ENCODE assay signal across 27 cellular contexts in genomic region chrX:18290200-18290599, GRCh38.
DNase-seq lines count a peak whose midpoint lies in the region; ATAC-seq and TF ChIP-seq lines count a peak whose summit lies in the region.
"Had no signal": no experiment of that assay in that cellular context is flagged by ENCODE, and none has a peak within 500 bp of the region (broad histone marks: within the 10 kb centered on the region; RNA-seq: fewer than 3 reads in every experiment).

No MANE protein-coding gene starts in this region.

- no peaks in the 10 kb centered on the region for H3K79me1 ChIP-seq in neuronal stem cell (ENCODE audit: low read depth, low read length)

- H3K14ac ChIP-seq in neuronal stem cell (ENCODE audit: low read length), result no peak overlapping the region

- DNase-seq in HAP-1 (ENCODE audit: low spot score in 2 of 2) (peak; percentile 45 to 55), WTC11 (ENCODE audit: low spot score) (no peak), fibroblast of the aortic adventitia (ENCODE audit: low read depth) (peak; percentile 30), neuronal stem cell (ENCODE audit: low spot score) (peak; percentile 6), cerebellar cortex (ENCODE audit: low spot score) (no peak), NCI-H774 (lab: John Stamatoyannopoulos, UW) (no peak), lower lobe of right lung (no peak)
- no peak for DNase-seq in stimulated activated naive CD4-positive, alpha-beta T cell (lab: John Stamatoyannopoulos, UW)
- DNase-seq: activated CD4-positive, CD25-positive, alpha-beta regulatory T cell treated with anti-CD3 and anti-CD28 coated beads, Interleukin-2, amount 50 U/mL, for 72 hours; activated gamma-delta T cell treated with Interleukin-2 at 50 U/mL for 16 hours; activated T-cell treated with anti-CD3 and anti-CD28 coated beads, Interleukin-2, amount 50 U/mL, for 1 hour; C1 segment of cervical spinal cord; immature natural killer cell; IMR-90; left ventricle myocardium inferior; midbrain; natural killer cell; NCI-H1092; NCI-H2081; Peyer's patch; sigmoid colon; stimulated activated CD4-positive, alpha-beta T cell treated with anti-CD3 and anti-CD28 coated beads, Interleukin-15, amount 100 ng/mL, for 24 hours; stimulated activated naive CD8-positive, alpha-beta T cell treated with anti-CD3 and anti-CD28 coated beads, Interleukin-15, amount 100 ng/mL, for 72 hours; T-helper 1 cell; thyroid gland had no signal

- TF ChIP-seq CTCF in WTC11 (IDR thresholded peaks at IDR 0.05), result no peak
- TF ChIP-seq CTCF in fibroblast of the aortic adventitia (IDR thresholded peaks at IDR 0.05; ENCODE audit: insufficient read depth, low read length), result no peak
- TF ChIP-seq CTCF in lower lobe of right lung (IDR thresholded peaks at IDR 0.05), result no peak

- H3K9ac ChIP-seq in neuronal stem cell (ENCODE audit: low read depth, low read length, poor library complexity), result no peak overlapping the region

- H3K36me3 ChIP-seq in HAP-1 (replicated peaks) (no peaks in the 10 kb centered on the region), neuronal stem cell (replicated peaks in 1 of 2; ENCODE audit: control insufficient read depth in 2 of 2, insufficient read depth in 2 of 2, low read length in 2 of 2) (no peaks in the 10 kb centered on the region), lower lobe of right lung (no peaks in the 10 kb centered on the region)
- H3K36me3 ChIP-seq: breast epithelium, left ventricle myocardium inferior, Peyer's patch, sigmoid colon, SJSA1, thyroid gland had no signal

- no peak overlapping the region for H2BK120ac ChIP-seq in neuronal stem cell (ENCODE audit: low read depth, low read length)

- H2AK5ac ChIP-seq in neuronal stem cell (ENCODE audit: low read depth, low read length), result no peak overlapping the region

- peaks cover 38% of the 10 kb centered on the region for H3K4me1 Mint-ChIP-seq in WTC11
- H3K4me1 Mint-ChIP-seq: immature natural killer cell; natural killer cell; stimulated activated naive CD8-positive, alpha-beta T cell treated with anti-CD3 and anti-CD28 coated beads, Interleukin-15, amount 100 ng/mL, for 72 hours had no signal

- no peak overlapping the region for H4K91ac ChIP-seq in neuronal stem cell (ENCODE audit: low read depth, low read length, poor library complexity)

- no peak overlapping the region for H2BK15ac ChIP-seq in neuronal stem cell (ENCODE audit: low read length)

- ATAC-seq in WTC11 (peak; percentile 70), lower lobe of right lung (no peak)
- ATAC-seq: natural killer cell; stimulated activated naive CD8-positive, alpha-beta T cell treated with anti-CD3 and anti-CD28 coated beads, Interleukin-15, amount 100 ng/mL, for 72 hours had no signal

- H3K9me3 ChIP-seq in HAP-1 (no peaks in the 10 kb centered on the region), neuronal stem cell (replicated peaks in 1 of 2; ENCODE audit: control insufficient read depth in 2 of 2, insufficient read depth in 1 of 2, low read depth in 1 of 2, low read length in 2 of 2) (no peaks in the 10 kb centered on the region), lower lobe of right lung (no peaks in the 10 kb centered on the region)
- H3K9me3 ChIP-seq: left ventricle myocardium inferior, Peyer's patch, sigmoid colon, SJSA1, thyroid gland had no signal

- WGBS in neuronal stem cell (ENCODE audit: extremely low coverage in 2 of 2, insufficient read length in 2 of 2, insufficient replicate concordance in 1 of 2), 2 donors, result no CpG with 5 or more reads among the region's 4 CpGs

- no peak overlapping the region for H3K23ac ChIP-seq in neuronal stem cell (ENCODE audit: low read depth, low read length, poor library complexity)

- in situ Hi-C loops in HAP-1 (cut with MboI; ENCODE audit: low sequenced_read_pairs), result no loop called here

- no peak overlapping the region for H4K8ac ChIP-seq in neuronal stem cell (ENCODE audit: low read depth, low read length)

- H2BK5ac ChIP-seq in neuronal stem cell (ENCODE audit: low read length), result no peak overlapping the region

- no peak overlapping the region for H3K27ac Mint-ChIP-seq in WTC11
- H3K27ac Mint-ChIP-seq: immature natural killer cell; natural killer cell; stimulated activated naive CD8-positive, alpha-beta T cell treated with anti-CD3 and anti-CD28 coated beads, Interleukin-15, amount 100 ng/mL, for 72 hours had no signal

- no peak overlapping the region for H3K4ac ChIP-seq in neuronal stem cell (ENCODE audit: low read length)

- H2AFZ ChIP-seq in neuronal stem cell (ENCODE audit: low read length), result no peak overlapping the region

- CTCF ChIA-PET in WTC11 (lab: Charles Lee), result no interaction called here

- H3K27me3 Mint-ChIP-seq in WTC11 (ENCODE audit: low read depth), result no peaks in the 10 kb centered on the region
- H3K27me3 Mint-ChIP-seq: stimulated activated naive CD8-positive, alpha-beta T cell treated with anti-CD3 and anti-CD28 coated beads, Interleukin-15, amount 100 ng/mL, for 72 hours had no signal

- POLR2A ChIA-PET in WTC11 (lab: Charles Lee), result no interaction called here

- H3K36me3 Mint-ChIP-seq in WTC11, result no peaks in the 10 kb centered on the region
- H3K36me3 Mint-ChIP-seq: immature natural killer cell, natural killer cell had no signal

- H3K9me3 Mint-ChIP-seq in WTC11, result no peaks in the 10 kb centered on the region
- H3K9me3 Mint-ChIP-seq: natural killer cell had no signal

- peaks cover 52% of the 10 kb centered on the region for H3K4me1 ChIP-seq in HAP-1
- peaks cover 0 to 5% of the 10 kb centered on the region in 2 donors for H3K4me1 ChIP-seq in neuronal stem cell (ENCODE audit: control insufficient read depth in 2 of 2, insufficient read depth in 1 of 2, low read depth in 1 of 2, low read length in 2 of 2)
- no peaks in the 10 kb centered on the region for H3K4me1 ChIP-seq in lower lobe of right lung
- H3K4me1 ChIP-seq: breast epithelium, left ventricle myocardium inferior, Peyer's patch, sigmoid colon, SJSA1, thyroid gland had no signal

- H3K4me2 ChIP-seq in neuronal stem cell (ENCODE audit: insufficient read depth, low read length, poor library complexity, severe bottlenecking), result peak overlapping the region; percentile 18

- H3K18ac ChIP-seq in neuronal stem cell (ENCODE audit: low read length), result no peak overlapping the region

- no peak overlapping the region for H3K4me3 Mint-ChIP-seq in WTC11
- H3K4me3 Mint-ChIP-seq: immature natural killer cell; natural killer cell; stimulated activated naive CD8-positive, alpha-beta T cell treated with anti-CD3 and anti-CD28 coated beads, Interleukin-15, amount 100 ng/mL, for 72 hours had no signal

- H3K27me3 ChIP-seq in HAP-1 (ENCODE audit: low read depth) (no peaks in the 10 kb centered on the region), neuronal stem cell (ENCODE audit: control insufficient read depth in 3 of 3, insufficient read depth in 3 of 3, low read depth in 1 of 3, low read length in 3 of 3) (no peaks in the 10 kb centered on the region), lower lobe of right lung (ENCODE audit: low read depth) (no peaks in the 10 kb centered on the region)
- H3K27me3 ChIP-seq: Peyer's patch, sigmoid colon, SJSA1, thyroid gland had no signal

- H3K4me3 ChIP-seq in HAP-1, result no peak overlapping the region
- H3K4me3 ChIP-seq in fibroblast of the aortic adventitia (ENCODE audit: low read depth, low read length), result no peak overlapping the region
- no peak overlapping the region for H3K4me3 ChIP-seq in neuronal stem cell (ENCODE audit: low read length in 2 of 2)
- no peak overlapping the region for H3K4me3 ChIP-seq in lower lobe of right lung
- H3K4me3 ChIP-seq: breast epithelium, left ventricle myocardium inferior, Peyer's patch, sigmoid colon, SJSA1, thyroid gland had no signal

- no peak overlapping the region for H3K27ac ChIP-seq in neuronal stem cell (replicated peaks; ENCODE audit: low read length)
- no peak overlapping the region for H3K27ac ChIP-seq in lower lobe of right lung
- H3K27ac ChIP-seq: breast epithelium, left ventricle myocardium inferior, Peyer's patch, sigmoid colon, SJSA1, thyroid gland had no signal

- intact Hi-C loops in lower lobe of right lung (cut with DNase I), result no loop called here

- no peak overlapping the region for H2BK12ac ChIP-seq in neuronal stem cell (ENCODE audit: low read length)

TF ChIP-seq in WTC11, 78 proteins besides CTCF, POLR2A, EP300 and RAD21 (continues in another document):
- TF ChIP-seq GABPB1 (CRISPR knock-in tag; IDR thresholded peaks at IDR 0.05) (no peak), RORB (CRISPR knock-in tag; IDR thresholded peaks at IDR 0.05) (no peak), E2F5 (CRISPR knock-in tag; IDR thresholded peaks at IDR 0.05) (no peak), ZNF263 (CRISPR knock-in tag; IDR thresholded peaks at IDR 0.05; ENCODE audit: low read depth) (no peak), IRF2 (CRISPR knock-in tag; IDR thresholded peaks at IDR 0.05; ENCODE audit: borderline replicate concordance, low read depth) (no peak), CDX4 (CRISPR knock-in tag; IDR thresholded peaks at IDR 0.05; ENCODE audit: borderline replicate concordance) (no peak), MYBL2 (CRISPR knock-in tag; IDR thresholded peaks at IDR 0.05) (no peak), ZNF396 (CRISPR knock-in tag; IDR thresholded peaks at IDR 0.05; ENCODE audit: borderline replicate concordance) (no peak), ZNF671 (CRISPR knock-in tag; IDR thresholded peaks at IDR 0.05) (no peak)

Comparison
In these comparisons a context has a peak if more than half of its experiments do, and no peak if none do; other contexts are left out.
1. DNase-seq: peak in HAP-1 (2 of 2), fibroblast of the aortic adventitia (single experiment) and neuronal stem cell (single experiment); none in WTC11 (single experiment), stimulated activated naive CD4-positive, alpha-beta T cell (0 of 6), cerebellar cortex (single experiment), NCI-H774 (single experiment) and lower lobe of right lung (single experiment).